ENCODE assay signal across 9 cellular contexts in the genomic region with DNA sequence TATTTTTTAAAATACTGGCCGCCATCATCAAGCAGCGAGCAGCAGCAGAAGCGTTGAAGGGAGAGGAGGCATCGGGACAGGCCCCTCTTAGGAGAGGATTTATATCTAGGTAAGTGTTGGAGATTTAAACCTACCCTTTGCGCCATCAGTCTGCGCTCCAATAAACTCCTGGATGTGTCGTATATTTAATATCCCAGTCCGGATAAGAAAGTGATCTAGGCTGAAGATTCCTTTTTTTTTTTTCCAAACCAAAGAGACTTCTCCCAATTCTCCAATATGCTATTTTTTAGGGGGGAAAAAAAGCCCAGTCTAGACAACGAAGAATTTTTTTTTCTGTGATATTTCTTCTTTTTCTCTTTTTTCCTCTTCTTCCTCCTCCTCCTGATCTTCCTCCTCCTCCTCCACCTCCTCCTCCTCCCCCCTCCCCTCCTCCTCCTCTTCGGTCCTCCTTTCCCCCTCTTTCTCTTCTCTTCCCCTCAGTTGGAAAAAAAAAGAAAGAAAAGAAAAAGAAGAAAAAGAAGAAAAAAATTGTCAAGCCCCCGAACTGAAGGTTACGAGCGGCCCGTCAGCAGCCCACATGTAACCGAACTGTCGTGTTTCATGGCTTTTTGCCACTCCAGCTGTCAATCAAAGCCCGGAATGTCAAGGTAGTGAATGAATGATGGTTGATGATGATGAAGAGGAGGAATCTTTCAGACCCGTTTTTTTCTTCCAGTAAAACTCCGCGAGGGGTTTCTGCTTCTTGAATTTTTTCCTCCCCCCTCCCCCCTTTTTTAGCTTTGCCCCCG. TPM values are rescaled to one million over a fixed set of nuclear protein-coding genes. Genes with fewer than 3 reads are reported as not detected.
DNase-seq lines count a peak whose midpoint lies in the region; ATAC-seq, FAIRE-seq and TF ChIP-seq lines count a peak whose summit lies in the region.
"Had no signal": no experiment of that assay in that cellular context is flagged by ENCODE, and none has a peak within 500 bp of the region (broad histone marks: within the 10 kb centered on the region; RNA-seq: fewer than 3 reads in every experiment).

No MANE protein-coding gene starts in this region.

- no peaks in the 10 kb centered on the region for H3K9me2 ChIP-seq in MM.1S (replicated peaks; ENCODE audit: insufficient read depth, low read length)

- no peaks in the 10 kb centered on the region for H3K9me1 ChIP-seq in keratinocyte (ENCODE audit: control insufficient read depth, extremely low read depth, insufficient read depth, low read length)

- TF ChIP-seq CTCF in MM.1S (IDR thresholded peaks at IDR 0.05; ENCODE audit: low read length) = no peak
- no peak for TF ChIP-seq CTCF in keratinocyte (optimal IDR thresholded peaks at IDR 0.05 in 1 of 3, IDR thresholded peaks at IDR 0.05 in 1 of 3, conservative IDR thresholded peaks at IDR 0.05 in 1 of 3; ENCODE audit: extremely low read depth in 1 of 3, insufficient read depth in 2 of 3, low read length in 3 of 3)

- H2AFZ ChIP-seq in MM.1S (ENCODE audit: low read length) = peak overlapping the region; percentile 92
- peak overlapping the region; percentile 87 for H2AFZ ChIP-seq in keratinocyte (ENCODE audit: control insufficient read depth, low read length)

- dilution Hi-C loops in keratinocyte (cut with MboI; ENCODE audit: extremely low pct_ligation_motif_present, low sequenced_read_pairs) = no loop called here

- FAIRE-seq in keratinocyte (lab: Jason Lieb, UNC) = no peak
- FAIRE-seq: islet of Langerhans had no signal

- no peaks in the 10 kb centered on the region for H3K27me3 ChIP-seq in MM.1S (replicated peaks; ENCODE audit: insufficient read depth, low read length)
- H3K27me3 ChIP-seq in keratinocyte (ENCODE audit: control insufficient read depth, extremely low read depth, insufficient read depth, low read length) = no peaks in the 10 kb centered on the region
- H3K27me3 ChIP-seq in subcutaneous abdominal adipose tissue (ENCODE audit: control insufficient read depth in 5 of 5, insufficient read depth in 4 of 5, low read length in 5 of 5) = peaks cover 0 to 44% (median 18%) of the 10 kb centered on the region in 5 donors

- DNase-seq in SKM-1 treated with dmso at 0.1 percent for 144 hours (lab: John Stamatoyannopoulos, UW; ENCODE audit: unreplicated experiment) (peak; percentile 14), SKM-1 (lab: John Stamatoyannopoulos, UW; ENCODE audit: unreplicated experiment) (no peak), MM.1S (peak; percentile 38), keratinocyte (ENCODE audit: low read depth, low spot score) (no peak)

- no peaks in the 10 kb centered on the region for H4K20me1 ChIP-seq in MM.1S (ENCODE audit: insufficient read depth, low read length)
- no peaks in the 10 kb centered on the region for H4K20me1 ChIP-seq in keratinocyte (ENCODE audit: control insufficient read depth, extremely low read depth, insufficient read depth, low read length)

- H3K79me2 ChIP-seq in MM.1S (ENCODE audit: low read length) = no peaks in the 10 kb centered on the region
- H3K79me2 ChIP-seq in keratinocyte (ENCODE audit: control insufficient read depth, insufficient read depth, low read length) = peaks cover 22% of the 10 kb centered on the region

- H3K9me3 ChIP-seq in MM.1S (replicated peaks; ENCODE audit: insufficient read depth, low read length) (no peaks in the 10 kb centered on the region), keratinocyte (ENCODE audit: control insufficient read depth, low read depth, low read length) (no peaks in the 10 kb centered on the region), subcutaneous abdominal adipose tissue (ENCODE audit: control insufficient read depth in 5 of 5, low read length in 5 of 5) (no peaks in the 10 kb centered on the region)

- H3K4me3 ChIP-seq in MM.1S (ENCODE audit: low read length) = peak overlapping the region; percentile 65
- peak overlapping the region; percentile 75 to 97 (median 92) for H3K4me3 ChIP-seq in keratinocyte (ENCODE audit: control insufficient read depth in 2 of 3, extremely low read depth in 1 of 3, insufficient read depth in 2 of 3, low read depth in 1 of 3, low read length in 3 of 3)
- peak overlapping the region; percentile 78 to 89 (median 86) for H3K4me3 ChIP-seq in subcutaneous abdominal adipose tissue (ENCODE audit: low read depth in 1 of 5, low read length in 5 of 5)

- H3F3A ChIP-seq in MM.1S (ENCODE audit: insufficient read depth, low read length) = peaks cover 15% of the 10 kb centered on the region; the same call in 1 of the 2 replicates

- H3K36me3 ChIP-seq in MM.1S (replicated peaks; ENCODE audit: insufficient read depth, low read length) (no peaks in the 10 kb centered on the region), keratinocyte (ENCODE audit: control insufficient read depth in 2 of 2, extremely low read depth in 1 of 2, insufficient read depth in 2 of 2, low read length in 2 of 2) (no peaks in the 10 kb centered on the region), subcutaneous abdominal adipose tissue (ENCODE audit: control insufficient read depth in 5 of 5, insufficient read depth in 5 of 5, low read length in 5 of 5) (no peaks in the 10 kb centered on the region)

- H3K27ac ChIP-seq in MM.1S (ENCODE audit: low read length) (peak overlapping the region; percentile 77; the same call in 1 of the 2 replicates), angular gyrus (ENCODE audit: low read depth, low read length) (peak overlapping the region; percentile 97), keratinocyte (ENCODE audit: control insufficient read depth, insufficient read depth, low read length) (peak overlapping the region; percentile 82), subcutaneous abdominal adipose tissue (ENCODE audit: low read depth, low read length) (peak overlapping the region; percentile 84)

- no peaks in the 10 kb centered on the region for H3K4me1 ChIP-seq in MM.1S (ENCODE audit: low read length)
- H3K4me1 ChIP-seq in keratinocyte (ENCODE audit: control insufficient read depth, extremely low read depth, insufficient read depth, low read length) = peaks cover 7% of the 10 kb centered on the region
- peaks cover 0 to 66% (median 63%) of the 10 kb centered on the region in 5 donors for H3K4me1 ChIP-seq in subcutaneous abdominal adipose tissue (ENCODE audit: control insufficient read depth in 5 of 5, insufficient read depth in 5 of 5, low read length in 5 of 5)

- H3K9ac ChIP-seq in MM.1S (ENCODE audit: low read length) (peak overlapping the region; percentile 73), keratinocyte (ENCODE audit: control insufficient read depth, extremely low read depth, insufficient read depth, low read length) (peak overlapping the region; percentile 90), subcutaneous abdominal adipose tissue (ENCODE audit: low read length in 5 of 5) (peak overlapping the region; percentile 56 to 91 (median 62))

- ATAC-seq in HG03520 (IDR thresholded peaks at IDR 0.05; ENCODE audit: unreplicated experiment) (no peak), GM21786 (IDR thresholded peaks at IDR 0.05; ENCODE audit: unreplicated experiment) (no peak)

- H3K4me2 ChIP-seq in MM.1S (ENCODE audit: low read depth, low read length) = peak overlapping the region; percentile 96
- H3K4me2 ChIP-seq in keratinocyte (ENCODE audit: control insufficient read depth, extremely low read depth, insufficient read depth, low read depth, low read length) = peak overlapping the region; percentile 92

RNA-seq across cellular contexts. Expression of gene MEIS2, which starts 0.8 kb away (rescaled TPM):
- polyA plus RNA-seq in keratinocyte = 8.3 to 11.4 TPM (median 11.3 TPM) in 3 replicates
- 6.3 TPM for polyA plus RNA-seq in keratinocyte (2011; ENCODE audit: low read depth)
- polyA plus RNA-seq in keratinocyte (2011; cell fraction: cytosol; rRNA removed) = 8.9 and 10.4 TPM in 2 replicates
- 21.1 and 29.0 TPM in 2 replicates for polyA plus RNA-seq in keratinocyte (2011; cell fraction: nucleus; rRNA removed)
- polyA plus RNA-seq in keratinocyte (2012; ENCODE audit: low replicate concordance) = 4.4 and 10.9 TPM in 2 replicates
- 11.2 to 31.2 TPM (median 25.9 TPM) in 3 replicates for polyA minus RNA-seq in keratinocyte
- polyA minus RNA-seq in keratinocyte (2011; cell fraction: cytosol; rRNA and poly(A)+ RNA removed) = 3.3 TPM
- polyA minus RNA-seq in keratinocyte (2011; cell fraction: nucleus; rRNA and poly(A)+ RNA removed) = 16.4 and 29.4 TPM in 2 replicates

Comparison
In these comparisons a context has a peak if more than half of its experiments do, and no peak if none do; other contexts are left out.
1. DNase-seq: peak in SKM-1 treated with dmso at 0.1 percent for 144 hours (single experiment) and MM.1S (single experiment); none in SKM-1 (single experiment) and keratinocyte (single experiment).
2. Peak in every context shown above with its lines, with median percentiles within 50 percentile points of each other: H3K27ac ChIP-seq, H3K4me3 ChIP-seq and H3K9ac ChIP-seq.